In the genomic region with DNA sequence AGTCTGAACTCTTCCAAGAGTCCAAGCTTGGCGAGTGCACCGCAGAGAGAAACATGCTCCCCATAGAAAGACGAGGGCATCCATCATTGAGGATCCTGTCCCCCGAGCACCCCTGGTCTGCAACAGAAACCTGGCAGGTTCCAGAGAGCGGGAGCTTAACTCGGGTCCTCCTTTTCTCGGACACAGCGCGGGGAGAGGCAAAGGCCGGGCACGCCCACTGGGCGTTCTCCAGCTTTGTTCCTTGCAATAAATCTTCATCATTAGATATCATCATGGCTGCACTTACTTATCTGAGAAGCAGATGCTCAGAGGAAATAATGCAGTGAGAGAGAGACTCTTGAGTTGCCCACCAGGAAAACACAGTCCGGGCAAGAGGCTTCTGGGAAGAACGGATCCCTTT, we compare ENCODE assay signal across 15 cellular contexts.
"Had no signal": no experiment of that assay in that cellular context is flagged by ENCODE, and none has a peak within 500 bp of the region (broad histone marks: within the 10 kb centered on the region; RNA-seq: fewer than 3 reads in every experiment).

No MANE protein-coding gene starts in this region.

- H3K4me1 Mint-ChIP-seq: activated naive CD8-positive, alpha-beta T cell treated with anti-CD3 and anti-CD28 coated beads, Interleukin-2, amount 50 U/mL, for 24 hours had no signal

- H3K4me1 ChIP-seq: colonic mucosa, upper lobe of left lung had no signal

- DNase-seq: activated CD4-positive, CD25-positive, alpha-beta regulatory T cell; activated gamma-delta T cell treated with Interleukin-2 at 50 U/mL for 16 hours; activated naive CD8-positive, alpha-beta T cell treated with anti-CD3 and anti-CD28 coated beads, Interleukin-2, amount 50 U/mL, for 24 hours; activated T-cell treated with anti-CD3 and anti-CD28 coated beads, Interleukin-2, amount 50 U/mL, for 72 hours; colonic mucosa; heart right ventricle; left ventricle myocardium inferior; stimulated activated CD4-positive, alpha-beta T cell treated with anti-CD3 and anti-CD28 coated beads, Interleukin-4, amount 100 ng/mL, for 1 hour; stimulated activated CD8-positive, alpha-beta memory T cell treated with anti-CD3 and anti-CD28 coated beads, Interleukin-4, amount 100 ng/mL, for 48 hours; T1000 had no signal

- ATAC-seq: activated naive CD8-positive, alpha-beta T cell treated with anti-CD3 and anti-CD28 coated beads, Interleukin-2, amount 50 U/mL, for 24 hours; activated T-cell treated with anti-CD3 and anti-CD28 coated beads, Interleukin-2, amount 50 U/mL, for 72 hours; heart right ventricle had no signal

- H3K36me3 ChIP-seq: colonic mucosa, heart right ventricle, left ventricle myocardium inferior, neural progenitor cell, ovary, upper lobe of left lung had no signal

- H3K9me3 Mint-ChIP-seq: activated naive CD8-positive, alpha-beta T cell treated with anti-CD3 and anti-CD28 coated beads, Interleukin-2, amount 50 U/mL, for 24 hours; activated T-cell treated with anti-CD3 and anti-CD28 coated beads, Interleukin-2, amount 50 U/mL, for 72 hours; memory B cell; neural progenitor cell; stimulated activated naive CD8-positive, alpha-beta T cell treated with anti-CD3 and anti-CD28 coated beads, Interleukin-15, Interleukin-2, amounts not matched to agents 100 ng/mL and 50 ng/mL, for 24 hours had no signal

- H3K27me3 ChIP-seq: colonic mucosa, neural progenitor cell, ovary had no signal

- H3K9me3 ChIP-seq: colonic mucosa, heart right ventricle, left ventricle myocardium inferior, ovary, upper lobe of left lung had no signal

- H3K27ac Mint-ChIP-seq: activated naive CD8-positive, alpha-beta T cell treated with anti-CD3 and anti-CD28 coated beads, Interleukin-2, amount 50 U/mL, for 24 hours; activated T-cell treated with anti-CD3 and anti-CD28 coated beads, Interleukin-2, amount 50 U/mL, for 72 hours; memory B cell; neural progenitor cell; stimulated activated naive CD8-positive, alpha-beta T cell treated with anti-CD3 and anti-CD28 coated beads, Interleukin-15, Interleukin-2, amounts not matched to agents 100 ng/mL and 50 ng/mL, for 24 hours had no signal

- H3K4me3 Mint-ChIP-seq: activated naive CD8-positive, alpha-beta T cell treated with anti-CD3 and anti-CD28 coated beads, Interleukin-2, amount 50 U/mL, for 24 hours; activated T-cell treated with anti-CD3 and anti-CD28 coated beads, Interleukin-2, amount 50 U/mL, for 72 hours; memory B cell; neural progenitor cell; stimulated activated naive CD8-positive, alpha-beta T cell treated with anti-CD3 and anti-CD28 coated beads, Interleukin-15, Interleukin-2, amounts not matched to agents 100 ng/mL and 50 ng/mL, for 24 hours had no signal

- H3K36me3 Mint-ChIP-seq: memory B cell, neural progenitor cell had no signal

- H3K4me3 ChIP-seq: colonic mucosa, heart right ventricle, left ventricle myocardium inferior, neural progenitor cell, ovary, upper lobe of left lung had no signal

- H3K27ac ChIP-seq: colonic mucosa, heart right ventricle, left ventricle myocardium inferior, neural progenitor cell, ovary, upper lobe of left lung had no signal
